Comparison of ENCODE assay signal across 18 cellular contexts in genomic region chr7:50141131-50141530, GRCh38. TPM values are rescaled to one million over a fixed set of nuclear protein-coding genes. Genes with fewer than 3 reads are reported as not detected.
A peak's percentile ranks its signal among the peaks of the same experiment; 100 is the strongest.
DNase-seq lines count a peak whose midpoint lies in the region; ATAC-seq, FAIRE-seq and TF ChIP-seq lines count a peak whose summit lies in the region.
"Had no signal": no experiment of that assay in that cellular context is flagged by ENCODE, and none has a peak within 500 bp of the region (broad histone marks: within the 10 kb centered on the region; RNA-seq: fewer than 3 reads in every experiment).

No MANE protein-coding gene starts in this region.

- no peaks in the 10 kb centered on the region for H3F3A ChIP-seq in GM23338 (replicated peaks; ENCODE audit: low read depth)

- peaks cover 56% of the 10 kb centered on the region for H3K4me1 ChIP-seq in OCI-LY7 (ENCODE audit: insufficient read depth, low read length, poor library complexity, severe bottlenecking)
- no peaks in the 10 kb centered on the region for H3K4me1 ChIP-seq in GM23338 (ENCODE audit: insufficient read depth)
- H3K4me1 ChIP-seq: HAP-1 had no signal

- no peaks in the 10 kb centered on the region for H3K27me3 ChIP-seq in GM23338 (ENCODE audit: insufficient read depth)

- no peak overlapping the region for H3K4me3 Mint-ChIP-seq in activated CD4-positive, alpha-beta T cell treated with anti-CD3 and anti-CD28 coated beads, Interleukin-2, amount 10 ng/mL, durations not matched to agents 24 days and 14 days
- no peak overlapping the region for H3K4me3 Mint-ChIP-seq in stimulated activated naive B cell treated with anti-CD40 and anti-IgM and Interleukin-4, amounts not matched to agents 10 μg/mL and 1 μg/mL and 100 μg/mL, for 72 hours
- no peak overlapping the region for H3K4me3 Mint-ChIP-seq in GM23338
- H3K4me3 Mint-ChIP-seq: CD4-positive, alpha-beta memory T cell had no signal

- H3K27me3 Mint-ChIP-seq in activated CD4-positive, alpha-beta T cell treated with anti-CD3 and anti-CD28 coated beads, Interleukin-2, amount 10 ng/mL, durations not matched to agents 24 days and 14 days, result peaks cover 14% of the 10 kb centered on the region
- no peaks in the 10 kb centered on the region for H3K27me3 Mint-ChIP-seq in stimulated activated naive B cell treated with anti-CD40 and anti-IgM and Interleukin-4, amounts not matched to agents 10 μg/mL and 1 μg/mL and 100 μg/mL, for 72 hours
- peaks cover 2% of the 10 kb centered on the region for H3K27me3 Mint-ChIP-seq in GM23338 (ENCODE audit: insufficient read depth, low read depth, poor library complexity)

- peak overlapping the region; percentile 1 for H3K27ac ChIP-seq in OCI-LY7 (ENCODE audit: low read depth, low read length, poor library complexity, severe bottlenecking)
- no peak overlapping the region for H3K27ac ChIP-seq in GM23338 (ENCODE audit: low read depth)
- H3K27ac ChIP-seq: C4-2B had no signal

- no peaks in the 10 kb centered on the region for H3K36me3 Mint-ChIP-seq in activated CD4-positive, alpha-beta T cell treated with anti-CD3 and anti-CD28 coated beads, Interleukin-2, amount 10 ng/mL, durations not matched to agents 24 days and 14 days (ENCODE audit: low read depth)
- no peaks in the 10 kb centered on the region for H3K36me3 Mint-ChIP-seq in stimulated activated naive B cell treated with anti-CD40 and anti-IgM and Interleukin-4, amounts not matched to agents 10 μg/mL and 1 μg/mL and 100 μg/mL, for 72 hours
- no peaks in the 10 kb centered on the region for H3K36me3 Mint-ChIP-seq in GM23338 (ENCODE audit: low read depth)
- H3K36me3 Mint-ChIP-seq: CD4-positive, alpha-beta memory T cell had no signal

- H3K79me2 ChIP-seq in OCI-LY7 (ENCODE audit: insufficient read depth, low read depth, low read length), result no peaks in the 10 kb centered on the region
- no peaks in the 10 kb centered on the region for H3K79me2 ChIP-seq in GM23338 (replicated peaks; ENCODE audit: insufficient read depth)

- no peak for DNase-seq in activated CD4-positive, alpha-beta T cell treated with anti-CD3 and anti-CD28 coated beads, Interleukin-2, amount 10 ng/mL, durations not matched to agents 24 days and 14 days
- no peak for DNase-seq in activated CD4-positive, alpha-beta T cell treated with anti-CD3 and anti-CD28 coated beads, Interleukin-2, amount 50 U/mL, for 1 hour
- DNase-seq in GM19239 (ENCODE audit: insufficient read length, low spot score), result no peak
- peak; percentile 53 for DNase-seq in OCI-LY7 (ENCODE audit: low spot score)
- no peak for DNase-seq in stimulated activated naive B cell treated with anti-CD40 and anti-IgM and Interleukin-4, amounts not matched to agents 10 μg/mL and 1 μg/mL and 100 μg/mL, for 72 hours
- DNase-seq in GM23338 (ENCODE audit: low spot score), result no peak
- no peak for DNase-seq in DMS79 treated with DMSO at 0.1 percent for 48 hours (lab: John Stamatoyannopoulos, UW)
- DNase-seq: 8988T; AML-193; CD4-positive, alpha-beta memory T cell; DMS79; EL had no signal

- no peaks in the 10 kb centered on the region for H4K20me1 ChIP-seq in OCI-LY7 (ENCODE audit: insufficient read depth, low read length)
- no peaks in the 10 kb centered on the region for H4K20me1 ChIP-seq in GM23338 (replicated peaks; ENCODE audit: insufficient read depth)

- H3K27ac Mint-ChIP-seq in activated CD4-positive, alpha-beta T cell treated with anti-CD3 and anti-CD28 coated beads, Interleukin-2, amount 10 ng/mL, durations not matched to agents 24 days and 14 days, result peak overlapping the region; percentile 9
- H3K27ac Mint-ChIP-seq in stimulated activated naive B cell treated with anti-CD40 and anti-IgM and Interleukin-4, amounts not matched to agents 10 μg/mL and 1 μg/mL and 100 μg/mL, for 72 hours, result peak overlapping the region; percentile 1
- H3K27ac Mint-ChIP-seq in GM23338, result no peak overlapping the region
- H3K27ac Mint-ChIP-seq: CD4-positive, alpha-beta memory T cell had no signal

- ATAC-seq in stimulated activated naive B cell treated with anti-CD40 and anti-IgM and Interleukin-4, amounts not matched to agents 10 μg/mL and 1 μg/mL and 100 μg/mL, for 72 hours (replicated peaks), result peak in 1 of 2 donors; percentile 30
- ATAC-seq in GM23338, result no peak

- H3K9me2 ChIP-seq in OCI-LY7 (ENCODE audit: insufficient read depth, low read length), result no peaks in the 10 kb centered on the region
- H3K9me2 ChIP-seq in GM23338 (ENCODE audit: insufficient read depth), result no peaks in the 10 kb centered on the region

- peaks cover 20% of the 10 kb centered on the region for H3K4me1 Mint-ChIP-seq in activated CD4-positive, alpha-beta T cell treated with anti-CD3 and anti-CD28 coated beads, Interleukin-2, amount 10 ng/mL, durations not matched to agents 24 days and 14 days
- peaks cover 18 to 45% of the 10 kb centered on the region in 2 donors for H3K4me1 Mint-ChIP-seq in stimulated activated naive B cell treated with anti-CD40 and anti-IgM and Interleukin-4, amounts not matched to agents 10 μg/mL and 1 μg/mL and 100 μg/mL, for 72 hours
- H3K4me1 Mint-ChIP-seq in GM23338, result no peaks in the 10 kb centered on the region

- no peaks in the 10 kb centered on the region for H3K36me3 ChIP-seq in OCI-LY7 (ENCODE audit: insufficient read depth, low read length)
- no peaks in the 10 kb centered on the region for H3K36me3 ChIP-seq in GM23338 (ENCODE audit: insufficient read depth)
- H3K36me3 ChIP-seq: HAP-1 had no signal

- peak; percentile 28 for FAIRE-seq in GM19239 (lab: Jason Lieb, UNC)
- FAIRE-seq: G401.6, GM12891, H1 had no signal

- CTCF ChIA-PET in OCI-LY7 (lab: Charles Lee; ENCODE audit: unreplicated experiment), result no interaction called here

- peak overlapping the region; percentile 71 for H2AFZ ChIP-seq in OCI-LY7 (ENCODE audit: low read length)
- no peak overlapping the region for H2AFZ ChIP-seq in GM23338

- H3K9me3 Mint-ChIP-seq in activated CD4-positive, alpha-beta T cell treated with anti-CD3 and anti-CD28 coated beads, Interleukin-2, amount 10 ng/mL, durations not matched to agents 24 days and 14 days, result no peaks in the 10 kb centered on the region
- H3K9me3 Mint-ChIP-seq in stimulated activated naive B cell treated with anti-CD40 and anti-IgM and Interleukin-4, amounts not matched to agents 10 μg/mL and 1 μg/mL and 100 μg/mL, for 72 hours, result peaks cover 0 to 2% of the 10 kb centered on the region in 2 donors
- H3K9me3 Mint-ChIP-seq in GM23338, result no peaks in the 10 kb centered on the region; the same call in 2 of the 3 replicates

- TF ChIP-seq CTCF in OCI-LY7 (conservative IDR thresholded peaks at IDR 0.05; ENCODE audit: low read length), result no peak
- no peak for TF ChIP-seq CTCF in GM23338 (conservative IDR thresholded peaks at IDR 0.05; ENCODE audit: low read depth in 2 of 2)

- BruUV-seq in OCI-LY7 (replicated peaks; lab: Mats Ljungman, UMichigan), result no TSS peak

- H3K4me2 ChIP-seq in OCI-LY7 (ENCODE audit: low read length) (peak overlapping the region; percentile 48), GM23338 (no peak overlapping the region)

- POLR2A ChIA-PET in OCI-LY7 (lab: Charles Lee), result no interaction called here

- intact Hi-C loops in activated CD4-positive, alpha-beta T cell treated with anti-CD3 and anti-CD28 coated beads, Interleukin-2, amount 10 ng/mL, durations not matched to agents 24 days and 14 days (cut with micrococcal nuclease), result loop anchor here (5.0 kb wide), 1 partner anchor 326 kb away; no protein-coding TSS in a partner anchor
- intact Hi-C loops in OCI-LY7 (cut with micrococcal nuclease; ENCODE audit: unreplicated experiment), result no loop called here

- peaks cover 10% of the 10 kb centered on the region for H3K9me3 ChIP-seq in OCI-LY7 (ENCODE audit: low read length)
- H3K9me3 ChIP-seq: HAP-1 had no signal

- H3K4me3 ChIP-seq in OCI-LY7 (ENCODE audit: low read depth, low read length, poor library complexity, severe bottlenecking) (no peak overlapping the region), GM23338 (no peak overlapping the region)
- H3K4me3 ChIP-seq: HAP-1 had no signal

TF ChIP-seq in GM23338, 12 proteins besides CTCF, POLR2A, EP300 and RAD21 (continues in another document):
- TF ChIP-seq STAT1 (IDR thresholded peaks at IDR 0.05; ENCODE audit: unreplicated experiment) (no peak), ZNF331 (CRISPR knock-in tag; IDR thresholded peaks at IDR 0.05; ENCODE audit: low read depth) (no peak), EZH2phosphoT487 (IDR thresholded peaks at IDR 0.05; ENCODE audit: unreplicated experiment) (no peak), EZH2 (IDR thresholded peaks at IDR 0.05; ENCODE audit: low read depth, unreplicated experiment) (no peak)

RNA-seq across cellular contexts. Expression of gene ZPBP, which starts 48.1 kb away (rescaled TPM):
- total RNA-seq in activated CD4-positive, alpha-beta T cell treated with anti-CD3 and anti-CD28 coated beads, Interleukin-2, amount 10 ng/mL, durations not matched to agents 24 days and 14 days, result not detected in 2 replicates
- not detected in 2 replicates for total RNA-seq in OCI-LY7 (2014; rRNA removed; shearing (Covaris generic))
- not detected in 2 replicates for total RNA-seq in OCI-LY7 (2022)
- not detected in 2 replicates for total RNA-seq in GM23338 (2014; rRNA removed; shearing (Covaris generic))
- polyA plus RNA-seq in GM23338 (2016; fragmentation: Nextera tagmentation; extraction: Ambion mirVana), result not detected in 2 replicates
- total RNA-seq: CD4-positive, alpha-beta memory T cell; H1; HT-29 had no signal
- polyA plus RNA-seq: CD4-positive, alpha-beta memory T cell; H1 had no signal
